Comparison of ENCODE assay signal across 8 cellular contexts in the genomic region with DNA sequence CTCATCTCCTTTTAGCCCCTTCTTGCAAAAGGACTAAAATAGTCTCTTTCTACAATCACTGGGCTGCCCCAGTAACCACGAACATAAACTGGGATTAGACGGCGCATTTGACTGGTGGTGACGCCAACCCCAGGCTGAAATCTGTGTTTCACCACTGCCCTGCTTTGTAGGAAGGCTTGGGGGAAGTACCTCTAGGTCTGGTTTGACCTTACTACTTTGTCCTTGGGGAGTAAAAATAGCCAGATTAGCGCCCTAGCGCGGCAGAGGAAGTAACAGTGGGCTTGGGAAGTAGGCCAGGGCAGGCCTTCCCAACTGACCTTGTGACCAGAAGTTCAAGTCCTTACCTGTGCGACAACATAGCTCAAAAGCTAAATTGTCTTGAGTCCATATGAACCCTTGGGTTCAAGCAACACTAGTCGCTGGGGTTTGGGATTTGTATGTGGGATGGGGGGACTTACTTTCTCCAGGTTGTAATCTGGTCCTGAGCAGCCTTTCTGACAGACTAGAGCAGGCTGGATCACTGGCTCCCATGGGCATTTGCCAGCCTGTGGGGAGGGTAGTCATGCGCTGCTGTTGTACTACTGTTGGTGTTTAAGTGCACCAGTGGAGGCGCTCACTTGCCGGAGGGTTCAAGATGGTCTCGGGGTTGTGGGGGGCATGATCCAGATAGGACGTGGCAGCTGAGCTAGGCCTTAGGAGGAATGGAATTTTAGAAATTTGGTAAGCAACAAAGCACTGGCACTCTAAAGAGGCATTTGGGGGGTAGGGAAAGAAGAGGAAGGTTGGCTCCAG. TPM values are rescaled to one million over a fixed set of nuclear protein-coding genes. Genes with fewer than 3 reads are reported as not detected.
DNase-seq lines count a peak whose midpoint lies in the region; ATAC-seq and TF ChIP-seq lines count a peak whose summit lies in the region.

No MANE protein-coding gene starts in this region.

- H3K4me3 ChIP-seq in BLaER1 treated with 17β-estradiol and CSF1 and Interleukin-3, amounts not matched to agents 10 nM and 100 nM, result peak overlapping the region; percentile 78 to 95 (median 91)

- peaks cover 22 to 83% (median 53%) of the 10 kb centered on the region in 11 experiments; a peak in 19 of 22 replicates for H4K20me1 ChIP-seq in BLaER1 treated with 17β-estradiol and CSF1 and Interleukin-3, amounts not matched to agents 10 nM and 100 nM

- peaks cover 52 to 69% (median 59%) of the 10 kb centered on the region in 11 experiments for H3K36me3 ChIP-seq in BLaER1 treated with 17β-estradiol and CSF1 and Interleukin-3, amounts not matched to agents 10 nM and 100 nM

- H3K36me3 Mint-ChIP-seq in activated T-helper 1 cell treated with anti-CD3 and anti-CD28 coated beads, Interleukin-12 subunit alpha, Interleukin-12 subunit beta, Interleukin-2, Interleukin-4 antibody, amounts not matched to agents 30 ng/mL and 10 ng/mL and 1 ng/mL, durations not matched to agents 14 hours and 24 hours and 36 hours (ENCODE audit: low read depth), result peaks cover 53% of the 10 kb centered on the region
- H3K36me3 Mint-ChIP-seq in nephron progenitor cell (ENCODE audit: low read depth), result peaks cover 68% of the 10 kb centered on the region

- peak overlapping the region; percentile 79 to 94 (median 89) for H3K9ac ChIP-seq in BLaER1 treated with 17β-estradiol and CSF1 and Interleukin-3, amounts not matched to agents 10 nM and 100 nM

- no peaks in the 10 kb centered on the region for H3K27me3 ChIP-seq in BLaER1 treated with 17β-estradiol and CSF1 and Interleukin-3, amounts not matched to agents 10 nM and 100 nM

- H3K27ac Mint-ChIP-seq in activated T-helper 1 cell treated with anti-CD3 and anti-CD28 coated beads, Interleukin-12 subunit alpha, Interleukin-12 subunit beta, Interleukin-2, Interleukin-4 antibody, amounts not matched to agents 30 ng/mL and 10 ng/mL and 1 ng/mL, durations not matched to agents 14 hours and 24 hours and 36 hours, result peak overlapping the region; percentile 81
- peak overlapping the region; percentile 84 for H3K27ac Mint-ChIP-seq in nephron progenitor cell

- intact Hi-C loops in activated T-helper 1 cell treated with anti-CD3 and anti-CD28 coated beads, Interleukin-12 subunit alpha, Interleukin-12 subunit beta, Interleukin-2, Interleukin-4 antibody, amounts not matched to agents 30 ng/mL and 10 ng/mL and 1 ng/mL, durations not matched to agents 14 hours and 24 hours and 36 hours (cut with micrococcal nuclease), result loop anchor here (1.0 to 2.0 kb wide), 3 partner anchors 17 to 65 kb away; partner anchors contain the start of gene SF3B2

- H3K27me3 Mint-ChIP-seq in activated T-helper 1 cell treated with anti-CD3 and anti-CD28 coated beads, Interleukin-12 subunit alpha, Interleukin-12 subunit beta, Interleukin-2, Interleukin-4 antibody, amounts not matched to agents 30 ng/mL and 10 ng/mL and 1 ng/mL, durations not matched to agents 14 hours and 24 hours and 36 hours (ENCODE audit: insufficient read depth), result no peaks in the 10 kb centered on the region
- H3K27me3 Mint-ChIP-seq in nephron progenitor cell (ENCODE audit: low read depth, poor library complexity), result no peaks in the 10 kb centered on the region

- peak overlapping the region; percentile 82 to 96 (median 92) for H3K27ac ChIP-seq in BLaER1 treated with 17β-estradiol and CSF1 and Interleukin-3, amounts not matched to agents 10 nM and 100 nM

- H3K4me1 Mint-ChIP-seq in activated T-helper 1 cell treated with anti-CD3 and anti-CD28 coated beads, Interleukin-12 subunit alpha, Interleukin-12 subunit beta, Interleukin-2, Interleukin-4 antibody, amounts not matched to agents 30 ng/mL and 10 ng/mL and 1 ng/mL, durations not matched to agents 14 hours and 24 hours and 36 hours (ENCODE audit: low read depth), result peaks cover 67% of the 10 kb centered on the region
- peaks cover 53% of the 10 kb centered on the region for H3K4me1 Mint-ChIP-seq in nephron progenitor cell

- peak; percentile 81 for DNase-seq in MV-4-11 (lab: John Stamatoyannopoulos, UW)
- DNase-seq in activated T-helper 1 cell treated with anti-CD3 and anti-CD28 coated beads, Interleukin-12 subunit alpha, Interleukin-12 subunit beta, Interleukin-2, Interleukin-4 antibody, amounts not matched to agents 30 ng/mL and 10 ng/mL and 1 ng/mL, durations not matched to agents 14 hours and 24 hours and 36 hours (ENCODE audit: low spot score), result no peak
- DNase-seq in fibroblast of the conjunctiva (ENCODE audit: low read depth), result peak; percentile 32
- no peak for DNase-seq in nephron progenitor cell
- no peak for DNase-seq in superior temporal gyrus (ENCODE audit: extremely low spot score)
- no peak for DNase-seq in NCI-H1436 treated with DMSO at 0.1 percent for 48 hours (lab: John Stamatoyannopoulos, UW)

- H3K9me3 Mint-ChIP-seq in activated T-helper 1 cell treated with anti-CD3 and anti-CD28 coated beads, Interleukin-12 subunit alpha, Interleukin-12 subunit beta, Interleukin-2, Interleukin-4 antibody, amounts not matched to agents 30 ng/mL and 10 ng/mL and 1 ng/mL, durations not matched to agents 14 hours and 24 hours and 36 hours, result no peaks in the 10 kb centered on the region
- H3K9me3 Mint-ChIP-seq in nephron progenitor cell, result peaks cover 12% of the 10 kb centered on the region

- H3K4me3 Mint-ChIP-seq in activated T-helper 1 cell treated with anti-CD3 and anti-CD28 coated beads, Interleukin-12 subunit alpha, Interleukin-12 subunit beta, Interleukin-2, Interleukin-4 antibody, amounts not matched to agents 30 ng/mL and 10 ng/mL and 1 ng/mL, durations not matched to agents 14 hours and 24 hours and 36 hours, result peak overlapping the region; percentile 83
- peak overlapping the region; percentile 86 for H3K4me3 Mint-ChIP-seq in nephron progenitor cell

- peak overlapping the region; percentile 88 to 98 (median 94) for H3K4me2 ChIP-seq in BLaER1 treated with 17β-estradiol and CSF1 and Interleukin-3, amounts not matched to agents 10 nM and 100 nM

- H3K4me1 ChIP-seq in BLaER1 treated with 17β-estradiol and CSF1 and Interleukin-3, amounts not matched to agents 10 nM and 100 nM, result peaks cover 53 to 64% (median 61%) of the 10 kb centered on the region in 10 experiments

- peak; percentile 6 for ATAC-seq in GM19397 (IDR thresholded peaks at IDR 0.05; ENCODE audit: unreplicated experiment)

- no peaks in the 10 kb centered on the region for H3K9me3 ChIP-seq in BLaER1 treated with 17β-estradiol and CSF1 and Interleukin-3, amounts not matched to agents 10 nM and 100 nM (replicated peaks in 1 of 11)

- TF ChIP-seq CTCF in nephron progenitor cell (IDR thresholded peaks at IDR 0.05), result no peak

RNA-seq across cellular contexts. Expression of gene PACS1, which starts 1.0 kb away (rescaled TPM):
- total RNA-seq in activated T-helper 1 cell treated with anti-CD3 and anti-CD28 coated beads, Interleukin-12 subunit alpha, Interleukin-12 subunit beta, Interleukin-2, Interleukin-4 antibody, amounts not matched to agents 30 ng/mL and 10 ng/mL and 1 ng/mL, durations not matched to agents 14 hours and 24 hours and 36 hours, result 80.4 and 89.5 TPM in 2 replicates

RNA-seq across cellular contexts. Expression of gene SF3B2, which starts 17.0 kb away (rescaled TPM):
- total RNA-seq in activated T-helper 1 cell treated with anti-CD3 and anti-CD28 coated beads, Interleukin-12 subunit alpha, Interleukin-12 subunit beta, Interleukin-2, Interleukin-4 antibody, amounts not matched to agents 30 ng/mL and 10 ng/mL and 1 ng/mL, durations not matched to agents 14 hours and 24 hours and 36 hours, result 267 TPM in 2 replicates

RNA-seq across cellular contexts. Expression of gene GAL3ST3, which starts 20.2 kb away (rescaled TPM):
- total RNA-seq in activated T-helper 1 cell treated with anti-CD3 and anti-CD28 coated beads, Interleukin-12 subunit alpha, Interleukin-12 subunit beta, Interleukin-2, Interleukin-4 antibody, amounts not matched to agents 30 ng/mL and 10 ng/mL and 1 ng/mL, durations not matched to agents 14 hours and 24 hours and 36 hours, result 0.34 TPM in 1 of 2 replicates, not detected in the other

RNA-seq across cellular contexts. Expression of gene CATSPER1, which starts 42.8 kb away (rescaled TPM):
- total RNA-seq in activated T-helper 1 cell treated with anti-CD3 and anti-CD28 coated beads, Interleukin-12 subunit alpha, Interleukin-12 subunit beta, Interleukin-2, Interleukin-4 antibody, amounts not matched to agents 30 ng/mL and 10 ng/mL and 1 ng/mL, durations not matched to agents 14 hours and 24 hours and 36 hours, result 0.18 and 0.76 TPM in 2 replicates

RNA-seq across cellular contexts. Expression of gene CST6, which starts 57.3 kb away (rescaled TPM):
- 1.7 and 2.0 TPM in 2 replicates for total RNA-seq in activated T-helper 1 cell treated with anti-CD3 and anti-CD28 coated beads, Interleukin-12 subunit alpha, Interleukin-12 subunit beta, Interleukin-2, Interleukin-4 antibody, amounts not matched to agents 30 ng/mL and 10 ng/mL and 1 ng/mL, durations not matched to agents 14 hours and 24 hours and 36 hours

Comparison
In these comparisons a context has a peak if more than half of its experiments do, and no peak if none do; other contexts are left out.
1. DNase-seq: peak in MV-4-11 (single experiment) and fibroblast of the conjunctiva (single experiment); none in activated T-helper 1 cell treated with anti-CD3 and anti-CD28 coated beads, Interleukin-12 subunit alpha, Interleukin-12 subunit beta, Interleukin-2, Interleukin-4 antibody, amounts not matched to agents 30 ng/mL and 10 ng/mL and 1 ng/mL, durations not matched to agents 14 hours and 24 hours and 36 hours (single experiment), nephron progenitor cell (single experiment), superior temporal gyrus (single experiment) and NCI-H1436 treated with DMSO at 0.1 percent for 48 hours (single experiment).